ENCODE assay signal across 8 cellular contexts in the genomic region with DNA sequence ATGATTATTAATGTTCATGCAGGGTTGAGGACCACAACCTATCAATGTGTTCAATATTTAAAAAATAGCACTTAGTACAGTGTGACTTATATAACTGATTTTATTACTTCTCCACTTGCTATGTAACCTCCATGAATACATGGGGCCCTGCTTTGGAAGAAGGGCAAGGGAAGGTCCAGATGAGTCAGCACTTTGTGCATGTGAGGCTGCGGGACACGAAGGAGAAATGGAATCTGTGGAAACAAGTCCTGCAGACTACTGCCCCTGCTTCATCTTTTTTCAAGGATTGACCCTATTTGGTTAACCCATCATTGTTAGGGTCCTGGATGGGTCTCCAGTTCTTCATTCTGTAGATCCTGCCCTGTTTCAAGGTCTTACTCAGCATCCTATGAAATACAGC. TPM values are rescaled to one million over a fixed set of nuclear protein-coding genes. Genes with fewer than 3 reads are reported as not detected.
DNase-seq lines count a peak whose midpoint lies in the region; ATAC-seq, FAIRE-seq and TF ChIP-seq lines count a peak whose summit lies in the region.

No MANE protein-coding gene starts in this region.

- H3K9me3 Mint-ChIP-seq in activated T-helper 17 cell treated with anti-CD3 and anti-CD28 coated beads, Interleukin-2, amount 50 U/mL, for 72 hours, result no peaks in the 10 kb centered on the region
- H3K9me3 Mint-ChIP-seq in immature natural killer cell (no peaks in the 10 kb centered on the region), type B pancreatic cell (no peaks in the 10 kb centered on the region)
- H3K9me3 Mint-ChIP-seq in effector memory CD8-positive, alpha-beta T cell, result no peaks in the 10 kb centered on the region

- H3K27me3 Mint-ChIP-seq in activated T-helper 17 cell treated with anti-CD3 and anti-CD28 coated beads, Interleukin-2, amount 50 U/mL, for 72 hours, result no peaks in the 10 kb centered on the region
- H3K27me3 Mint-ChIP-seq in immature natural killer cell (ENCODE audit: low read depth in 3 of 3), result peaks cover 0 to 6% (median 3%) of the 10 kb centered on the region in 3 donors
- H3K27me3 Mint-ChIP-seq in type B pancreatic cell, result peaks cover 8% of the 10 kb centered on the region
- no peaks in the 10 kb centered on the region for H3K27me3 Mint-ChIP-seq in effector memory CD8-positive, alpha-beta T cell

- WGBS in aorta, 2 donors, result 7 to 20% methylated on average over 2 of the region's 2 CpGs

- peak overlapping the region in 1 of 2 donors; percentile 69 for H3K4me3 ChIP-seq in aorta (ENCODE audit: low read length in 2 of 2)

- TF ChIP-seq POLR2A in H54 (IDR thresholded peaks at IDR 0.05; ENCODE audit: low read depth, low read length), result no peak

- peak; percentile 84 for FAIRE-seq in H54 (lab: Jason Lieb, UNC)

- H3K27ac ChIP-seq in aorta (ENCODE audit: low read depth in 1 of 2, low read length in 2 of 2), result no peak overlapping the region

- H3K9me3 ChIP-seq in aorta (ENCODE audit: control insufficient read depth, low read length), result no peaks in the 10 kb centered on the region

- H3K4me1 Mint-ChIP-seq in activated T-helper 17 cell treated with anti-CD3 and anti-CD28 coated beads, Interleukin-2, amount 50 U/mL, for 72 hours, result peaks cover 22% of the 10 kb centered on the region
- H3K4me1 Mint-ChIP-seq in immature natural killer cell (peaks cover 25 to 49% of the 10 kb centered on the region in 2 donors), type B pancreatic cell (ENCODE audit: unreplicated experiment) (peaks cover 15% of the 10 kb centered on the region)
- H3K4me1 Mint-ChIP-seq in effector memory CD8-positive, alpha-beta T cell (ENCODE audit: low read depth in 2 of 2), result peaks cover 32 to 36% of the 10 kb centered on the region in 2 donors

- intact Hi-C loops in aorta (cut with DNase I), result no loop called here

- H3K4me1 ChIP-seq in aorta (ENCODE audit: control insufficient read depth in 1 of 2, insufficient read depth in 2 of 2, low read length in 2 of 2), result peaks cover 0 to 4% of the 10 kb centered on the region in 2 donors

- ATAC-seq in activated T-helper 17 cell treated with anti-CD3 and anti-CD28 coated beads, Interleukin-2, amount 50 U/mL, for 72 hours (replicated peaks), result no peak
- ATAC-seq in effector memory CD8-positive, alpha-beta T cell (replicated peaks), result no peak
- no peak for ATAC-seq in aorta (ENCODE audit: low FRiP score)

- peaks cover 32% of the 10 kb centered on the region for H3K36me3 Mint-ChIP-seq in activated T-helper 17 cell treated with anti-CD3 and anti-CD28 coated beads, Interleukin-2, amount 50 U/mL, for 72 hours (ENCODE audit: low read depth)
- H3K36me3 Mint-ChIP-seq in immature natural killer cell, result peaks cover 16 to 24% (median 17%) of the 10 kb centered on the region in 3 donors
- peaks cover 3% of the 10 kb centered on the region for H3K36me3 Mint-ChIP-seq in type B pancreatic cell
- peaks cover 42% of the 10 kb centered on the region for H3K36me3 Mint-ChIP-seq in effector memory CD8-positive, alpha-beta T cell (ENCODE audit: insufficient read depth)

- no peaks in the 10 kb centered on the region for H3K27me3 ChIP-seq in aorta (ENCODE audit: control insufficient read depth in 1 of 2, insufficient read depth in 2 of 2, low read length in 1 of 2)

- H3K27ac Mint-ChIP-seq in activated T-helper 17 cell treated with anti-CD3 and anti-CD28 coated beads, Interleukin-2, amount 50 U/mL, for 72 hours, result peak overlapping the region; percentile 92
- peak overlapping the region in 5 of 6 donors; percentile 43 to 98 (median 75) for H3K27ac Mint-ChIP-seq in immature natural killer cell
- no peak overlapping the region for H3K27ac Mint-ChIP-seq in type B pancreatic cell
- peak overlapping the region in 1 of 2 donors; percentile 95 for H3K27ac Mint-ChIP-seq in effector memory CD8-positive, alpha-beta T cell

- DNase-seq in A172 (ENCODE audit: low spot score) (peak; percentile 56), H54 (ENCODE audit: insufficient read length, low spot score) (peak; percentile 26), immature natural killer cell (no peak), type B pancreatic cell (ENCODE audit: extremely low spot score, unreplicated experiment) (no peak), aorta (no peak), NCI-H2107 (lab: John Stamatoyannopoulos, UW) (no peak)
- no peak for DNase-seq in effector memory CD8-positive, alpha-beta T cell

- H3K4me3 Mint-ChIP-seq in activated T-helper 17 cell treated with anti-CD3 and anti-CD28 coated beads, Interleukin-2, amount 50 U/mL, for 72 hours, result peak overlapping the region; percentile 83
- H3K4me3 Mint-ChIP-seq in immature natural killer cell (peak overlapping the region; percentile 15 to 96 (median 89)), type B pancreatic cell (peak overlapping the region; percentile 95)
- H3K4me3 Mint-ChIP-seq in effector memory CD8-positive, alpha-beta T cell, result no peak overlapping the region

- peaks cover 13 to 18% of the 10 kb centered on the region in 2 donors for H3K36me3 ChIP-seq in aorta (ENCODE audit: control insufficient read depth in 1 of 2, insufficient read depth in 2 of 2, low read length in 1 of 2)

- TF ChIP-seq CTCF in type B pancreatic cell (conservative IDR thresholded peaks at IDR 0.05), result no peak

RNA-seq across cellular contexts. Expression of a gene that starts 1.6 kb away (rescaled TPM):
- total RNA-seq in A172 (2014; rRNA removed; shearing (Covaris generic)), result 13.0 and 16.7 TPM in 2 replicates
- total RNA-seq in activated T-helper 17 cell treated with anti-CD3 and anti-CD28 coated beads, Interleukin-2, amount 50 U/mL, for 72 hours, result 10 to 100 TPM; 13.9 to 21.3 TPM
- 10 to 100 TPM; 11.8 to 34.1 (median 28.6) TPM for polyA plus RNA-seq in immature natural killer cell
- 3.8 and 12.5 TPM in 2 replicates for total RNA-seq in type B pancreatic cell (ENCODE audit: low replicate concordance)
- 10 to 100 TPM; 26.2 to 27.2 TPM for total RNA-seq in aorta
- 10 to 100 TPM in 1 of 2 donors, 1 to 10 TPM in 1; 6.4 to 10.1 TPM for polyA plus RNA-seq in aorta

RNA-seq across cellular contexts. Expression of a gene that starts 56.2 kb away (rescaled TPM):
- 32.2 and 32.9 TPM in 2 replicates for total RNA-seq in A172 (2014; rRNA removed; shearing (Covaris generic))
- total RNA-seq in activated T-helper 17 cell treated with anti-CD3 and anti-CD28 coated beads, Interleukin-2, amount 50 U/mL, for 72 hours, result 10 to 100 TPM; 16.9 to 19.0 TPM
- polyA plus RNA-seq in immature natural killer cell (1 to 10 TPM; 2.6 to 3.2 (median 2.6) TPM), aorta (1 to 10 TPM; 1.6 to 2.4 TPM)
- total RNA-seq in type B pancreatic cell (ENCODE audit: low replicate concordance) (11.3 and 24.2 TPM in 2 replicates), aorta (10 to 100 TPM in 1 of 2 donors, 1 to 10 TPM in 1; 9.0 to 11.9 TPM)

Comparison
In these comparisons a context has a peak if more than half of its experiments do, and no peak if none do; other contexts are left out.
1. DNase-seq: peak in A172 (single experiment) and H54 (single experiment); none in immature natural killer cell (0 of 3), type B pancreatic cell (single experiment), effector memory CD8-positive, alpha-beta T cell (0 of 3), aorta (0 of 2) and NCI-H2107 (single experiment).
2. H3K4me3 Mint-ChIP-seq: peak in activated T-helper 17 cell treated with anti-CD3 and anti-CD28 coated beads, Interleukin-2, amount 50 U/mL, for 72 hours (single experiment), immature natural killer cell (5 of 5) and type B pancreatic cell (single experiment); none in effector memory CD8-positive, alpha-beta T cell (0 of 2).